ENCODE assay signal across 8 cellular contexts in the genomic region with DNA sequence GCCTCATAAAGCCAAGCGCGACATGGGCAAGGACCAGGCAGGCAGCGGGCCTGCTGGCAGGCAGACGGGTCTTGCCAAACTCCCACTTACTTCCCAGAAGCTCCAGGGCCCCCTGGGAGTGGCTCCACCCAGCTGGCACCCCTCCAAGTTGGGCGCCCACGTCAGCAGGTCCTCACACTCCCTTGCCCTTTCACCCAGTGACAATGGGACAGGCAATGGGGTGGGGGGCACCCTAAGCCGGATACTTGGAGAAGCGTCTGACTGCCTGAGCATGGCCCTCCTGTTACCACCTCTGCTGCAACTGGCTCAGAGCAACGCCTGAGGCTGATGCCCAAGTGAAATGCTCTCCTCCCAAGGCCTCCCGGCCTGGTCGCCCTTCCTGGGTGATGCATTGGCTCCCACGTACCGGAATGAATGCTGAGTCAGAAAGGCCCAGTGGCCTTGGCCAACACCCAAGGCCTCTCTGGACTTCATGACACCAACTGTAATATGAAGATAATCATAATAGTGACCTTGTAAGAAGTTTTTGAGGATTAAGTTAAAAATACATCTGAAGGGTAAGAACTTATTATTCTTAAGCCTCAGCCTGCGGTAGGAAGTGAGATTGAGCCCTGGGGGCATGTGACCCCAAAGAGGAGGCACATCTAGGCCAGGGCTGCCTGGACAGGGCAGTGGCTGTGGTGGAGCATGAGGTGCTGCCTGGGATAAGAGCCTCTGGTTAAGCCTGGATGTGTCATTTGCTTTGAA. TPM values are rescaled to one million over a fixed set of nuclear protein-coding genes. Genes with fewer than 3 reads are reported as not detected.
DNase-seq lines count a peak whose midpoint lies in the region; ATAC-seq and TF ChIP-seq lines count a peak whose summit lies in the region.

No MANE protein-coding gene starts in this region.

- POLR2A ChIA-PET in SK-N-SH (lab: Yijun Ruan, JAX): interaction anchor here (0.6 kb wide), 1 partner anchor 54 kb away, joined by 4 read pairs; no protein-coding TSS in a partner anchor

- no peak for TF ChIP-seq CTCF in SK-N-SH (IDR thresholded peaks at IDR 0.05)
- no peak for TF ChIP-seq CTCF in gastroesophageal sphincter (IDR thresholded peaks at IDR 0.05)
- TF ChIP-seq CTCF in retinal pigment epithelial cell (conservative IDR thresholded peaks at IDR 0.05; ENCODE audit: low read depth, low read length): no peak

- ATAC-seq in gastroesophageal sphincter (peak; percentile 45), GM18861 (IDR thresholded peaks at IDR 0.05; ENCODE audit: unreplicated experiment) (no peak), HG03108 (IDR thresholded peaks at IDR 0.05; ENCODE audit: unreplicated experiment) (no peak)

- peaks cover 3% of the 10 kb centered on the region for H3F3A ChIP-seq in SK-N-SH (replicated peaks; ENCODE audit: insufficient read depth)

- H3K9ac ChIP-seq in SK-N-SH: peak overlapping the region; percentile 29

- H3K4me1 ChIP-seq in SK-N-SH (ENCODE audit: control insufficient read depth in 1 of 2, insufficient read depth in 2 of 2, low read depth in 1 of 2, low read length in 1 of 2) (peaks cover 25 to 48% of the 10 kb centered on the region in 2 experiments; a peak in 3 of 4 replicates), gastroesophageal sphincter (peaks cover 5 to 66% (median 44%) of the 10 kb centered on the region in 3 donors)

- no peak for TF ChIP-seq POLR2A in gastroesophageal sphincter (IDR thresholded peaks at IDR 0.05)

- 50% methylated on average over 13 of the region's 14 CpGs for WGBS in SK-N-SH (ENCODE audit: low lambda C conversion rate)
- WGBS in gastroesophageal sphincter (ENCODE audit: low coverage in 1 of 2), 2 donors: 20 to 40% methylated on average over 1 to 2 of the region's 14 CpGs

- no peak overlapping the region for H3K4me3 ChIP-seq in SK-N-SH (ENCODE audit: low read depth in 2 of 2, low read length in 1 of 2)
- no peak overlapping the region for H3K4me3 ChIP-seq in gastroesophageal sphincter
- H3K4me3 ChIP-seq in retinal pigment epithelial cell (ENCODE audit: low read length): no peak overlapping the region

- no peaks in the 10 kb centered on the region for H3K36me3 ChIP-seq in SK-N-SH (replicated peaks in 1 of 2; ENCODE audit: control insufficient read depth in 1 of 2, insufficient read depth in 2 of 2, low read length in 1 of 2)
- H3K36me3 ChIP-seq in gastroesophageal sphincter: peaks cover 0 to 11% of the 10 kb centered on the region in 2 donors

- peak in 1 of 2 experiments; percentile 42; a peak in 1 of 4 replicates for TF ChIP-seq EP300 in SK-N-SH (IDR thresholded peaks at IDR 0.05; ENCODE audit: borderline replicate concordance in 1 of 2, low read depth in 1 of 2, low read length in 1 of 2)
- no peak for TF ChIP-seq EP300 in gastroesophageal sphincter (IDR thresholded peaks at IDR 0.05)

- no peak overlapping the region for H2AFZ ChIP-seq in SK-N-SH (ENCODE audit: low read depth)

- DNase-seq in EH (ENCODE audit: low read depth) (peak; percentile 97), SK-N-SH (no peak), retinal pigment epithelial cell (ENCODE audit: low read depth) (peak; percentile 76), NCI-H1105 (lab: John Stamatoyannopoulos, UW) (no peak), iPS-NIHi11 (ENCODE audit: low spot score) (no peak)

- CTCF ChIA-PET in SK-N-SH (lab: Yijun Ruan, JAX): interaction anchor here (1.2 to 2.0 kb wide), 8 partner anchors 22 to 147 kb away, joined by 3 to 12 read pairs (median 4); no protein-coding TSS in a partner anchor

- H4K20me1 ChIP-seq in SK-N-SH (ENCODE audit: insufficient read depth): no peaks in the 10 kb centered on the region

- H3K79me2 ChIP-seq in SK-N-SH (ENCODE audit: insufficient read depth): no peaks in the 10 kb centered on the region

- H3K27me3 ChIP-seq in SK-N-SH (ENCODE audit: insufficient read depth) (no peaks in the 10 kb centered on the region), gastroesophageal sphincter (no peaks in the 10 kb centered on the region)

- peak overlapping the region; percentile 32 for H3K4me2 ChIP-seq in SK-N-SH

- H3K9me2 ChIP-seq in SK-N-SH: no peaks in the 10 kb centered on the region

- no peak for TF ChIP-seq RAD21 in SK-N-SH (IDR thresholded peaks at IDR 0.05; ENCODE audit: low read length)

- H3K9me3 ChIP-seq in SK-N-SH (no peaks in the 10 kb centered on the region), gastroesophageal sphincter (no peaks in the 10 kb centered on the region)

- H3K27ac ChIP-seq in SK-N-SH (ENCODE audit: low read depth in 2 of 2, low read length in 1 of 2) (peak overlapping the region in 1 of 2 experiments; percentile 69; a peak in 2 of 4 replicates), gastroesophageal sphincter (peak overlapping the region; percentile 41 to 86 (median 67))

TF ChIP-seq in SK-N-SH, 30 proteins besides CTCF, POLR2A, EP300 and RAD21 (continues in another document):
- no peak for TF ChIP-seq GABPA (IDR thresholded peaks at IDR 0.05; ENCODE audit: low read depth)
- TF ChIP-seq YY1 (IDR thresholded peaks at IDR 0.05; ENCODE audit: low read depth): no peak
- TF ChIP-seq MXI1 (IDR thresholded peaks at IDR 0.05; ENCODE audit: low read depth, low read length): no peak
- 0 out of 2 replicates have a peak, but pooled peaks have one; percentile 27 for TF ChIP-seq TCF12 (IDR thresholded peaks at IDR 0.05)
- 0 out of 2 replicates have a peak, but pooled peaks have one; percentile 37 for TF ChIP-seq RXRA (IDR thresholded peaks at IDR 0.05; ENCODE audit: borderline replicate concordance, low read depth)
- TF ChIP-seq POLR2AphosphoS5 (IDR thresholded peaks at IDR 0.05; ENCODE audit: low read depth, low read length): no peak
- TF ChIP-seq, protein P1, sequence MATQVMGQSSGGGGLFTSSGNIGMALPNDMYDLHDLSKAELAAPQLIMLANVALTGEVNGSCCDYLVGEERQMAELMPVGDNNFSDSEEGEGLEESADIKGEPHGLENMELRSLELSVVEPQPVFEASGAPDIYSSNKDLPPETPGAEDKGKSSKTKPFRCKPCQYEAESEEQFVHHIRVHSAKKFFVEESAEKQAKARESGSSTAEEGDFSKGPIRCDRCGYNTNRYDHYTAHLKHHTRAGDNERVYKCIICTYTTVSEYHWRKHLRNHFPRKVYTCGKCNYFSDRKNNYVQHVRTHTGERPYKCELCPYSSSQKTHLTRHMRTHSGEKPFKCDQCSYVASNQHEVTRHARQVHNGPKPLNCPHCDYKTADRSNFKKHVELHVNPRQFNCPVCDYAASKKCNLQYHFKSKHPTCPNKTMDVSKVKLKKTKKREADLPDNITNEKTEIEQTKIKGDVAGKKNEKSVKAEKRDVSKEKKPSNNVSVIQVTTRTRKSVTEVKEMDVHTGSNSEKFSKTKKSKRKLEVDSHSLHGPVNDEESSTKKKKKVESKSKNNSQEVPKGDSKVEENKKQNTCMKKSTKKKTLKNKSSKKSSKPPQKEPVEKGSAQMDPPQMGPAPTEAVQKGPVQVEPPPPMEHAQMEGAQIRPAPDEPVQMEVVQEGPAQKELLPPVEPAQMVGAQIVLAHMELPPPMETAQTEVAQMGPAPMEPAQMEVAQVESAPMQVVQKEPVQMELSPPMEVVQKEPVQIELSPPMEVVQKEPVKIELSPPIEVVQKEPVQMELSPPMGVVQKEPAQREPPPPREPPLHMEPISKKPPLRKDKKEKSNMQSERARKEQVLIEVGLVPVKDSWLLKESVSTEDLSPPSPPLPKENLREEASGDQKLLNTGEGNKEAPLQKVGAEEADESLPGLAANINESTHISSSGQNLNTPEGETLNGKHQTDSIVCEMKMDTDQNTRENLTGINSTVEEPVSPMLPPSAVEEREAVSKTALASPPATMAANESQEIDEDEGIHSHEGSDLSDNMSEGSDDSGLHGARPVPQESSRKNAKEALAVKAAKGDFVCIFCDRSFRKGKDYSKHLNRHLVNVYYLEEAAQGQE (IDR thresholded peaks at IDR 0.05; ENCODE audit: low read depth, low read length): no peak
- TF ChIP-seq GATA2 (CRISPR knock-in tag; IDR thresholded peaks at IDR 0.05): no peak
- TF ChIP-seq SIN3A (IDR thresholded peaks at IDR 0.05; ENCODE audit: borderline replicate concordance, low read depth, low read length): no peak
- TF ChIP-seq, protein P2, sequence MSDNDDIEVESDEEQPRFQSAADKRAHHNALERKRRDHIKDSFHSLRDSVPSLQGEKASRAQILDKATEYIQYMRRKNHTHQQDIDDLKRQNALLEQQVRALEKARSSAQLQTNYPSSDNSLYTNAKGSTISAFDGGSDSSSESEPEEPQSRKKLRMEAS (IDR thresholded peaks at IDR 0.05; ENCODE audit: low read depth): no peak; the same call in 1 of the 2 replicates
- peak; percentile 58; the same call in 1 of the 2 replicates for TF ChIP-seq FOSL2 (IDR thresholded peaks at IDR 0.05; ENCODE audit: borderline replicate concordance, low read depth)
- no peak for TF ChIP-seq CHD2 (IDR thresholded peaks at IDR 0.05; ENCODE audit: low read length, partially characterized antibody)
- no peak for TF ChIP-seq SMC3 (IDR thresholded peaks at IDR 0.05; ENCODE audit: low read depth, low read length)
- TF ChIP-seq FOXJ3 (CRISPR knock-in tag; IDR thresholded peaks at IDR 0.05): no peak
- no peak for TF ChIP-seq NRF1 (IDR thresholded peaks at IDR 0.05; ENCODE audit: low read depth, low read length)
- no peak for TF ChIP-seq ELF1 (IDR thresholded peaks at IDR 0.05)
- TF ChIP-seq, protein P3, sequence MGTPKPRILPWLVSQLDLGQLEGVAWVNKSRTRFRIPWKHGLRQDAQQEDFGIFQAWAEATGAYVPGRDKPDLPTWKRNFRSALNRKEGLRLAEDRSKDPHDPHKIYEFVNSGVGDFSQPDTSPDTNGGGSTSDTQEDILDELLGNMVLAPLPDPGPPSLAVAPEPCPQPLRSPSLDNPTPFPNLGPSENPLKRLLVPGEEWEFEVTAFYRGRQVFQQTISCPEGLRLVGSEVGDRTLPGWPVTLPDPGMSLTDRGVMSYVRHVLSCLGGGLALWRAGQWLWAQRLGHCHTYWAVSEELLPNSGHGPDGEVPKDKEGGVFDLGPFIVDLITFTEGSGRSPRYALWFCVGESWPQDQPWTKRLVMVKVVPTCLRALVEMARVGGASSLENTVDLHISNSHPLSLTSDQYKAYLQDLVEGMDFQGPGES (IDR thresholded peaks at IDR 0.05; ENCODE audit: low read depth, low read length): no peak
- no peak for TF ChIP-seq EZH2phosphoT487 (IDR thresholded peaks at IDR 0.05; ENCODE audit: borderline replicate concordance, low read depth)
- no peak for TF ChIP-seq TEAD4 (IDR thresholded peaks at IDR 0.05; ENCODE audit: borderline replicate concordance, insufficient read depth)
- TF ChIP-seq RFX5 (IDR thresholded peaks at IDR 0.05; ENCODE audit: low read length): no peak

RNA-seq across cellular contexts. Expression of a gene that starts 31.7 kb away (rescaled TPM):
- polyA plus RNA-seq in SK-N-SH (2012; rRNA removed): 0.16 and 0.31 TPM in 2 replicates
- 0.06 and 0.24 TPM in 2 replicates for polyA plus RNA-seq in SK-N-SH (2012; cell fraction: cytosol; rRNA removed)
- polyA plus RNA-seq in SK-N-SH (2012; cell fraction: nucleus; rRNA removed): 0.04 and 0.27 TPM in 2 replicates
- 10 to 100 TPM in 2 of 4 donors, 1 to 10 TPM in 2; 2.0 to 13.9 (median 9.8) TPM for total RNA-seq in gastroesophageal sphincter

RNA-seq across cellular contexts. Expression of a gene that starts 39.9 kb away (rescaled TPM):
- polyA plus RNA-seq in SK-N-SH (2012; rRNA removed): 15.9 and 16.0 TPM in 2 replicates
- polyA plus RNA-seq in SK-N-SH (2012; cell fraction: cytosol; rRNA removed): 8.3 and 12.6 TPM in 2 replicates
- polyA plus RNA-seq in SK-N-SH (2012; cell fraction: nucleus; rRNA removed): 10.6 and 12.1 TPM in 2 replicates
- 10 to 100 TPM; 20.2 to 47.3 (median 38.2) TPM for total RNA-seq in gastroesophageal sphincter

Comparison
In these comparisons a context has a peak if more than half of its experiments do, and no peak if none do; other contexts are left out.
1. DNase-seq: peak in EH (single experiment) and retinal pigment epithelial cell (single experiment); none in SK-N-SH (single experiment), NCI-H1105 (single experiment) and iPS-NIHi11 (single experiment).